16 cellular contexts compared by ENCODE assay signal in the genomic region with DNA sequence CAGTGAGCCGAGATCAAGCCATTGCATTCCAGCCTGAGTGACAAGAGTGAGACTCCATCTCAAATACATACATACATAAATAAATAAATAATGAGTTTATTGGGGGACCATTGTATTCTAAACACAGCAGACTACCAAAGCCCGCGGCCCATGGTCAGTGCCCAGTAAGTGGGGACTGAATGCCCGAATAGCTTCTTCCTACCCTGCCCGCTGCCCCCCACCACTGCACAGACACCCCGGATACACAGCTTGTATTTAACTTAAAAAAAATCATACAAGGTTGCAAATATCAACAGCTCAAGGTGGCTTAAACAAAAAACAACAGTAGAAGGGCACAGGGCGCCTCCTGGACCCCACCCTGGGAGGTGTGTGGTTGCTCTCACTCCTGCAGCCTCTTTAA. TPM values are rescaled to one million over a fixed set of nuclear protein-coding genes. Genes with fewer than 3 reads are reported as not detected.
A peak's percentile ranks its signal among the peaks of the same experiment; 100 is the strongest.
DNase-seq lines count a peak whose midpoint lies in the region; ATAC-seq and TF ChIP-seq lines count a peak whose summit lies in the region.
"Had no signal": no experiment of that assay in that cellular context is flagged by ENCODE, and none has a peak within 500 bp of the region (broad histone marks: within the 10 kb centered on the region; RNA-seq: fewer than 3 reads in every experiment).

No MANE protein-coding gene starts in this region.

- H3K27ac ChIP-seq in SU-DHL-6 (ENCODE audit: low read depth, low read length): peak overlapping the region; percentile 95
- H3K27ac ChIP-seq: BLaER1 treated with 17β-estradiol and CSF1 and Interleukin-3, amounts not matched to agents 10 nM and 100 nM had no signal

- no peaks in the 10 kb centered on the region for H4K20me1 ChIP-seq in SU-DHL-6 (ENCODE audit: low read depth, low read length)
- H4K20me1 ChIP-seq: BLaER1 treated with 17β-estradiol and CSF1 and Interleukin-3, amounts not matched to agents 10 nM and 100 nM had no signal

- peak overlapping the region in 1 of 4 donors; percentile 60 for H3K4me3 Mint-ChIP-seq in IgD-negative memory B cell
- H3K4me3 Mint-ChIP-seq in chondrocyte (ENCODE audit: unreplicated experiment): no peak overlapping the region
- H3K4me3 Mint-ChIP-seq: CD14-positive monocyte; CD4-positive, alpha-beta T cell; CD8-positive, alpha-beta memory T cell; GM23338; H9 had no signal

- H3K4me3 ChIP-seq in SU-DHL-6 (ENCODE audit: insufficient read depth, low read length, poor library complexity, severe bottlenecking): no peak overlapping the region
- H3K4me3 ChIP-seq: BLaER1 treated with 17β-estradiol and CSF1 and Interleukin-3, amounts not matched to agents 10 nM and 100 nM; GM23338 had no signal

- H3K9me3 ChIP-seq in SU-DHL-6 (ENCODE audit: insufficient read depth, low read length): no peaks in the 10 kb centered on the region
- H3K9me3 ChIP-seq: BE2C; BLaER1 treated with 17β-estradiol and CSF1 and Interleukin-3, amounts not matched to agents 10 nM and 100 nM had no signal

- H3F3A ChIP-seq in SU-DHL-6 (ENCODE audit: insufficient read depth): peaks cover 64% of the 10 kb centered on the region

- no peaks in the 10 kb centered on the region for H3K27me3 Mint-ChIP-seq in IgD-negative memory B cell
- no peaks in the 10 kb centered on the region for H3K27me3 Mint-ChIP-seq in chondrocyte (ENCODE audit: low read depth)
- H3K27me3 Mint-ChIP-seq: CD4-positive, alpha-beta T cell; CD8-positive, alpha-beta memory T cell had no signal

- no peak for ATAC-seq in GM19328 (IDR thresholded peaks at IDR 0.05; ENCODE audit: unreplicated experiment)
- ATAC-seq: GM23338, HCT116 had no signal

- H2AFZ ChIP-seq in SU-DHL-6 (ENCODE audit: low read depth, low read length, severe bottlenecking): no peak overlapping the region
- H2AFZ ChIP-seq: GM23338 had no signal

- H3K9me2 ChIP-seq in SU-DHL-6 (replicated peaks; ENCODE audit: insufficient read depth, low read length): no peaks in the 10 kb centered on the region

- H3K36me3 Mint-ChIP-seq in IgD-negative memory B cell (no peaks in the 10 kb centered on the region), chondrocyte (ENCODE audit: low read depth) (peaks cover 2% of the 10 kb centered on the region)

- peaks cover 26 to 34% (median 33%) of the 10 kb centered on the region in 3 donors for H3K4me1 Mint-ChIP-seq in IgD-negative memory B cell
- H3K4me1 Mint-ChIP-seq in chondrocyte (ENCODE audit: low read depth): no peaks in the 10 kb centered on the region
- H3K4me1 Mint-ChIP-seq: GM23338, H9 had no signal

- no peak for TF ChIP-seq CTCF in SU-DHL-6 (IDR thresholded peaks at IDR 0.05; ENCODE audit: insufficient read depth, low read length, poor library complexity, severe bottlenecking)
- no peak for TF ChIP-seq CTCF in chondrocyte (IDR thresholded peaks at IDR 0.05)

- DNase-seq in chondrocyte (ENCODE audit: low spot score) (peak; percentile 62), pons (ENCODE audit: low spot score) (no peak), NCI-H226 (no peak)
- DNase-seq: BE2C; CD4-positive, alpha-beta T cell; CD8-positive, alpha-beta memory T cell; DMS 273 treated with DMSO at 0.1 percent for 48 hours; DMS79 treated with DMSO at 0.1 percent for 48 hours; H9 had no signal

- H3K27ac Mint-ChIP-seq in IgD-negative memory B cell: peak overlapping the region in 2 of 3 donors; percentile 13 to 58
- no peak overlapping the region for H3K27ac Mint-ChIP-seq in chondrocyte (ENCODE audit: unreplicated experiment)
- H3K27ac Mint-ChIP-seq: CD14-positive monocyte; CD4-positive, alpha-beta T cell; GM23338; H9 had no signal

- H3K27me3 ChIP-seq in SU-DHL-6 (ENCODE audit: low read length): no peaks in the 10 kb centered on the region
- H3K27me3 ChIP-seq: BE2C; BLaER1 treated with 17β-estradiol and CSF1 and Interleukin-3, amounts not matched to agents 10 nM and 100 nM had no signal

- H3K4me2 ChIP-seq in SU-DHL-6 (ENCODE audit: low read depth, low read length, poor library complexity, severe bottlenecking): peak overlapping the region; percentile 57
- H3K4me2 ChIP-seq: GM23338 had no signal

- peak overlapping the region; percentile 58 for H3K9ac ChIP-seq in SU-DHL-6 (ENCODE audit: low read length)
- H3K9ac ChIP-seq: BLaER1 treated with 17β-estradiol and CSF1 and Interleukin-3, amounts not matched to agents 10 nM and 100 nM had no signal

- H3K36me3 ChIP-seq in SU-DHL-6 (ENCODE audit: low read length): no peaks in the 10 kb centered on the region
- H3K36me3 ChIP-seq: BE2C; BLaER1 treated with 17β-estradiol and CSF1 and Interleukin-3, amounts not matched to agents 10 nM and 100 nM had no signal

- H3K9me3 Mint-ChIP-seq in IgD-negative memory B cell (no peaks in the 10 kb centered on the region), chondrocyte (ENCODE audit: low read depth) (no peaks in the 10 kb centered on the region)
- H3K9me3 Mint-ChIP-seq: CD14-positive monocyte; CD4-positive, alpha-beta T cell; CD8-positive, alpha-beta memory T cell; GM23338; H9 had no signal

- no peaks in the 10 kb centered on the region for H3K79me2 ChIP-seq in SU-DHL-6 (ENCODE audit: insufficient read depth, low read length)

RNA-seq across cellular contexts. Expression of gene TLK2, which starts 22.6 kb away (rescaled TPM):
- polyA plus RNA-seq in IgD-negative memory B cell: 12.1 TPM
- total RNA-seq in chondrocyte: 35.5 to 39.5 TPM (median 38.8 TPM) in 3 replicates

RNA-seq across cellular contexts. Expression of gene METTL2A, which starts 32.3 kb away (rescaled TPM):
- polyA plus RNA-seq in IgD-negative memory B cell: 18.4 TPM
- total RNA-seq in chondrocyte: 17.9 to 21.4 TPM (median 19.1 TPM) in 3 replicates
